17 cellular contexts compared by ENCODE assay signal in the genomic region with DNA sequence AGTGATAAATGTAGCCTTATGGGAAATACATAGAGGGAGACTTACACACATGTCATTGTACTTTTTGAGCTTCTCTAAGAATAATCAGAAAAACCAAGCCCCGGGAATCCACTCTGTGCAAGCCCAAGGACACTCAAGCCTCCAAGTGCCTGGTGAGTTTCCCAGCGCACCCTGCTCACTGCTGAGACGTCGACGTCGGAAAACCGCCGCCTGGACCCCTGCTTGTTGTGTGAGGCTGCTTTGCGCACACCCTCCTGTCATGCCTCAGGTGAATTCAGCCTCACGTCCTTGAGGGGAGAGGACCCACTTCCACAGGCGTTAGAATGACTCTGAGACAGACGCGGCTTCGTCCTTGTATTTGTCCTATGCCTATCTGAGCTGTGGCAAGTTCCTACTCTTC.
DNase-seq lines count a peak whose midpoint lies in the region; ATAC-seq and TF ChIP-seq lines count a peak whose summit lies in the region.
"Had no signal": no experiment of that assay in that cellular context is flagged by ENCODE, and none has a peak within 500 bp of the region (broad histone marks: within the 10 kb centered on the region; RNA-seq: fewer than 3 reads in every experiment).

No MANE protein-coding gene starts in this region.

- no peak overlapping the region for H3K4me3 ChIP-seq in neuronal stem cell (ENCODE audit: low read length in 2 of 2)
- H3K4me3 ChIP-seq: A549; BLaER1 treated with 17β-estradiol and CSF1 and Interleukin-3, amounts not matched to agents 10 nM and 100 nM had no signal

- H3K27me3 Mint-ChIP-seq in natural killer cell (ENCODE audit: low read depth in 2 of 2), result peaks cover 17% of the 10 kb centered on the region in 2 donors
- H3K27me3 Mint-ChIP-seq: CD4-positive, alpha-beta T cell had no signal

- no peak overlapping the region for H3K4me2 ChIP-seq in neuronal stem cell (ENCODE audit: insufficient read depth, low read length, poor library complexity, severe bottlenecking)
- H3K4me2 ChIP-seq: A549; BLaER1 treated with 17β-estradiol and CSF1 and Interleukin-3, amounts not matched to agents 10 nM and 100 nM had no signal

- DNase-seq in NCI-H748 (lab: John Stamatoyannopoulos, UW; ENCODE audit: unreplicated experiment) (peak; percentile 31), NCI-H748 treated with DMSO at 0.1 percent for 48 hours (lab: John Stamatoyannopoulos, UW) (no peak), neuronal stem cell (ENCODE audit: low spot score) (no peak), natural killer cell (no peak)
- DNase-seq in NK-92 treated with Interleukin-12 subunit alpha and Interleukin-12 subunit beta, amount 100 ng/mL, for 24 hours (lab: John Stamatoyannopoulos, UW), result no peak
- DNase-seq: AML-193; Caco-2; Calu3; CD4-positive, alpha-beta T cell; CD8-positive, alpha-beta T cell; DMS79 treated with DMSO at 0.1 percent for 48 hours; GF-D8 had no signal

- no peak overlapping the region for H3K27ac ChIP-seq in neuronal stem cell (replicated peaks; ENCODE audit: low read length)
- H3K27ac ChIP-seq: 22Rv1; BLaER1 treated with 17β-estradiol and CSF1 and Interleukin-3, amounts not matched to agents 10 nM and 100 nM; C4-2B had no signal

- intact Hi-C loops in natural killer cell (cut with micrococcal nuclease), result no loop called here

- H3K9ac ChIP-seq in neuronal stem cell (ENCODE audit: low read depth, low read length, poor library complexity), result no peak overlapping the region
- H3K9ac ChIP-seq: BLaER1 treated with 17β-estradiol and CSF1 and Interleukin-3, amounts not matched to agents 10 nM and 100 nM had no signal

- H4K91ac ChIP-seq in neuronal stem cell (ENCODE audit: low read depth, low read length, poor library complexity), result no peak overlapping the region

- H2BK120ac ChIP-seq in neuronal stem cell (ENCODE audit: low read depth, low read length), result no peak overlapping the region

- H3K14ac ChIP-seq in neuronal stem cell (ENCODE audit: low read length), result peak overlapping the region; percentile 71

- H3K36me3 ChIP-seq in neuronal stem cell (replicated peaks in 1 of 2; ENCODE audit: control insufficient read depth in 2 of 2, insufficient read depth in 2 of 2, low read length in 2 of 2), result no peaks in the 10 kb centered on the region
- H3K36me3 ChIP-seq: BLaER1 treated with 17β-estradiol and CSF1 and Interleukin-3, amounts not matched to agents 10 nM and 100 nM had no signal

- no peak for TF ChIP-seq CTCF in natural killer cell (IDR thresholded peaks at IDR 0.05)

- no peaks in the 10 kb centered on the region for H3K79me1 ChIP-seq in neuronal stem cell (ENCODE audit: low read depth, low read length)

- no peak overlapping the region for H2BK5ac ChIP-seq in neuronal stem cell (ENCODE audit: low read length)

- H2BK12ac ChIP-seq in neuronal stem cell (ENCODE audit: low read length), result no peak overlapping the region

- H3K27ac Mint-ChIP-seq in natural killer cell, result no peak overlapping the region
- H3K27ac Mint-ChIP-seq: B cell; CD4-positive, alpha-beta T cell; CD8-positive, alpha-beta T cell had no signal

- no peak overlapping the region for H3K23ac ChIP-seq in neuronal stem cell (ENCODE audit: low read depth, low read length, poor library complexity)

- H3K9me3 ChIP-seq in neuronal stem cell (replicated peaks in 1 of 2; ENCODE audit: control insufficient read depth in 2 of 2, insufficient read depth in 1 of 2, low read depth in 1 of 2, low read length in 2 of 2), result no peaks in the 10 kb centered on the region
- H3K9me3 ChIP-seq: BLaER1 treated with 17β-estradiol and CSF1 and Interleukin-3, amounts not matched to agents 10 nM and 100 nM; Caco-2 had no signal

- no peak overlapping the region for H3K4ac ChIP-seq in neuronal stem cell (ENCODE audit: low read length)

- H4K8ac ChIP-seq in neuronal stem cell (ENCODE audit: low read depth, low read length), result peak overlapping the region; percentile 65

- no peak overlapping the region for H3K4me3 Mint-ChIP-seq in natural killer cell
- H3K4me3 Mint-ChIP-seq: B cell; CD4-positive, alpha-beta T cell; CD8-positive, alpha-beta T cell had no signal

- no peak overlapping the region for H2AK5ac ChIP-seq in neuronal stem cell (ENCODE audit: low read depth, low read length)

- no peaks in the 10 kb centered on the region for H3K4me1 ChIP-seq in neuronal stem cell (ENCODE audit: control insufficient read depth in 2 of 2, insufficient read depth in 1 of 2, low read depth in 1 of 2, low read length in 2 of 2)
- H3K4me1 ChIP-seq: BLaER1 treated with 17β-estradiol and CSF1 and Interleukin-3, amounts not matched to agents 10 nM and 100 nM had no signal

- H2AFZ ChIP-seq in neuronal stem cell (ENCODE audit: low read length), result no peak overlapping the region

- peak overlapping the region; percentile 80 for H3K18ac ChIP-seq in neuronal stem cell (ENCODE audit: low read length)

- ATAC-seq in natural killer cell, result no peak
- ATAC-seq: A549; CD8-positive, alpha-beta T cell had no signal

- no peaks in the 10 kb centered on the region for H3K27me3 ChIP-seq in neuronal stem cell (ENCODE audit: control insufficient read depth in 3 of 3, insufficient read depth in 3 of 3, low read depth in 1 of 3, low read length in 3 of 3)
- H3K27me3 ChIP-seq: BLaER1 treated with 17β-estradiol and CSF1 and Interleukin-3, amounts not matched to agents 10 nM and 100 nM had no signal

- no CpG with 5 or more reads among the region's 14 CpGs for WGBS in neuronal stem cell (ENCODE audit: extremely low coverage in 2 of 2, insufficient read length in 2 of 2, insufficient replicate concordance in 1 of 2), 2 donors

- no peak overlapping the region for H2BK15ac ChIP-seq in neuronal stem cell (ENCODE audit: low read length)

- H3K9me3 Mint-ChIP-seq in natural killer cell, result no peaks in the 10 kb centered on the region
- H3K9me3 Mint-ChIP-seq: CD4-positive, alpha-beta T cell; CD8-positive, alpha-beta T cell had no signal

- no peaks in the 10 kb centered on the region for H3K36me3 Mint-ChIP-seq in natural killer cell
- H3K36me3 Mint-ChIP-seq: CD8-positive, alpha-beta T cell had no signal

- H3K4me1 Mint-ChIP-seq in natural killer cell, result no peaks in the 10 kb centered on the region
- H3K4me1 Mint-ChIP-seq: B cell had no signal
